ENCODE assay signal across 1 cellular context in the genomic region with DNA sequence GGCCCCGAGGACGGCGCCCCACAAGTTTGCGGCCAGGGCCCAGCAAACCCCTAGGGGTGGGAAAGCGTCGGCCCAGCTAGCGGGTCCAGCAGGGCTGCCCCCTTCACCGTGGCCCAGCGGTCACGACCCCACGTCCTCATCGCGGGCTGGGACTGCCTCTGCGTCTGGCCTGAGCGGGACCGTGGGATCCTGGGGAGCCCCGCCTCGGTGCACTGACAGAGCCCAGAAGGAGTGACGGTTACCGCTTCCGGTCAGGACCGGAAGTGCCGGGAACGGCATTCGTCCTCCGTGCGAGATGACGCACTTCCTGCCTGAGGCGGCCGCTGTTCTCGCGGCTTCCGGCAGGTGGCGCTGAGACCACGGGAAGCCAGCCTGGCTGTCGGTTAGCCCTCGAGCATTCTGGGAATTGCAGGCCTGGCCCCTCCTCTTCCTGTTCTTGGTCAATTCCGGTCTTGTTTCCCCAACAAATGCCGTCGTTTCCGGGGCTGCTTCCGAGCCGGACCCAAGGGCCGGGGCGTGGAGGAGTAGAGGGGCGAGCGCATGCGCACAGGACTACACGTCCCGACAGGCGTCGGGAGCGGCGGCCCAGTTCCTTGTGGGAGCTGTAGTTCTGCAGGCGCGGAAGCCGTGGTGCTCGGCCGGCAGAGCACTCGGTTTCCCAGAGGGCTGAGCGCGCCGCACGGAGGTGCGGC.
TF ChIP-seq lines count a peak whose summit lies in the region.

A gene (plus strand): TSS at position 682 of the 692 bp plus-strand sequence. CDS start 1,884 bp downstream, outside the sequence.

TF ChIP-seq in HepG2, 621 proteins besides CTCF, POLR2A, EP300 and RAD21 (continued from another document and continues in another):
- TF ChIP-seq, protein P1, sequence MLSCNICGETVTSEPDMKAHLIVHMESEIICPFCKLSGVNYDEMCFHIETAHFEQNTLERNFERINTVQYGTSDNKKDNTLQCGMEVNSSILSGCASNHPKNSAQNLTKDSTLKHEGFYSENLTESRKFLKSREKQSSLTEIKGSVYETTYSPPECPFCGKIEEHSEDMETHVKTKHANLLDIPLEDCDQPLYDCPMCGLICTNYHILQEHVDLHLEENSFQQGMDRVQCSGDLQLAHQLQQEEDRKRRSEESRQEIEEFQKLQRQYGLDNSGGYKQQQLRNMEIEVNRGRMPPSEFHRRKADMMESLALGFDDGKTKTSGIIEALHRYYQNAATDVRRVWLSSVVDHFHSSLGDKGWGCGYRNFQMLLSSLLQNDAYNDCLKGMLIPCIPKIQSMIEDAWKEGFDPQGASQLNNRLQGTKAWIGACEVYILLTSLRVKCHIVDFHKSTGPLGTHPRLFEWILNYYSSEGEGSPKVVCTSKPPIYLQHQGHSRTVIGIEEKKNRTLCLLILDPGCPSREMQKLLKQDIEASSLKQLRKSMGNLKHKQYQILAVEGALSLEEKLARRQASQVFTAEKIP (CRISPR knock-in tag; IDR thresholded peaks at IDR 0.05; ENCODE audit: borderline replicate concordance) = no peak
- TF ChIP-seq FLYWCH1 (CRISPR knock-in tag; IDR thresholded peaks at IDR 0.05) = no peak
- no peak for TF ChIP-seq SP1 (IDR thresholded peaks at IDR 0.05)
- TF ChIP-seq SP1 (CRISPR knock-in tag; IDR thresholded peaks at IDR 0.05) = peak; percentile 98
- TF ChIP-seq, protein P2, sequence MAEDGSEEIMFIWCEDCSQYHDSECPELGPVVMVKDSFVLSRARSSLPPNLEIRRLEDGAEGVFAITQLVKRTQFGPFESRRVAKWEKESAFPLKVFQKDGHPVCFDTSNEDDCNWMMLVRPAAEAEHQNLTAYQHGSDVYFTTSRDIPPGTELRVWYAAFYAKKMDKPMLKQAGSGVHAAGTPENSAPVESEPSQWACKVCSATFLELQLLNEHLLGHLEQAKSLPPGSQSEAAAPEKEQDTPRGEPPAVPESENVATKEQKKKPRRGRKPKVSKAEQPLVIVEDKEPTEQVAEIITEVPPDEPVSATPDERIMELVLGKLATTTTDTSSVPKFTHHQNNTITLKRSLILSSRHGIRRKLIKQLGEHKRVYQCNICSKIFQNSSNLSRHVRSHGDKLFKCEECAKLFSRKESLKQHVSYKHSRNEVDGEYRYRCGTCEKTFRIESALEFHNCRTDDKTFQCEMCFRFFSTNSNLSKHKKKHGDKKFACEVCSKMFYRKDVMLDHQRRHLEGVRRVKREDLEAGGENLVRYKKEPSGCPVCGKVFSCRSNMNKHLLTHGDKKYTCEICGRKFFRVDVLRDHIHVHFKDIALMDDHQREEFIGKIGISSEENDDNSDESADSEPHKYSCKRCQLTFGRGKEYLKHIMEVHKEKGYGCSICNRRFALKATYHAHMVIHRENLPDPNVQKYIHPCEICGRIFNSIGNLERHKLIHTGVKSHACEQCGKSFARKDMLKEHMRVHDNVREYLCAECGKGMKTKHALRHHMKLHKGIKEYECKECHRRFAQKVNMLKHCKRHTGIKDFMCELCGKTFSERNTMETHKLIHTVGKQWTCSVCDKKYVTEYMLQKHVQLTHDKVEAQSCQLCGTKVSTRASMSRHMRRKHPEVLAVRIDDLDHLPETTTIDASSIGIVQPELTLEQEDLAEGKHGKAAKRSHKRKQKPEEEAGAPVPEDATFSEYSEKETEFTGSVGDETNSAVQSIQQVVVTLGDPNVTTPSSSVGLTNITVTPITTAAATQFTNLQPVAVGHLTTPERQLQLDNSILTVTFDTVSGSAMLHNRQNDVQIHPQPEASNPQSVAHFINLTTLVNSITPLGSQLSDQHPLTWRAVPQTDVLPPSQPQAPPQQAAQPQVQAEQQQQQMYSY (CRISPR knock-in tag; IDR thresholded peaks at IDR 0.05) = 0 out of 2 replicates have a peak, but pooled peaks have one; percentile 32
- peak; percentile 77; the same call in 1 of the 2 replicates for TF ChIP-seq PCBP1 (IDR thresholded peaks at IDR 0.05; ENCODE audit: borderline replicate concordance, low read depth, low read length)
- TF ChIP-seq, protein P3, sequence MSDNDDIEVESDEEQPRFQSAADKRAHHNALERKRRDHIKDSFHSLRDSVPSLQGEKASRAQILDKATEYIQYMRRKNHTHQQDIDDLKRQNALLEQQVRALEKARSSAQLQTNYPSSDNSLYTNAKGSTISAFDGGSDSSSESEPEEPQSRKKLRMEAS (IDR thresholded peaks at IDR 0.05) = peak; percentile 84
- TF ChIP-seq ZNF263 (CRISPR knock-in tag; IDR thresholded peaks at IDR 0.05) = no peak
- TF ChIP-seq, protein P4, sequence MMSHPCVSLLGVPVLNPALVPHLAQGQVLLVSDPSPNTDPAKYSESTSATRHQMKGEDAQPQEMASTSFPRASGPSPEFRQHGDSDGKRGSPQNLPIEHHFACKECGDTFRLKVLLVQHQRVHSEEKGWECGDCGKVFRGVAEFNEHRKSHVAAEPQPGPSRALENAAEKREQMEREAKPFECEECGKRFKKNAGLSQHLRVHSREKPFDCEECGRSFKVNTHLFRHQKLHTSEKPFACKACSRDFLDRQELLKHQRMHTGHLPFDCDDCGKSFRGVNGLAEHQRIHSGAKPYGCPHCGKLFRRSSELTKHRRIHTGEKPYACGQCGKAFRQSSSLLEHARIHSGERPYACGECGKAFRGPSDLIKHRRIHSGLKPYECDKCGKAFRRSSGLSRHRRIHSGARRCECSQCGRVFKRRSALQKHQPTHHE (CRISPR knock-in tag; IDR thresholded peaks at IDR 0.05; ENCODE audit: borderline replicate concordance) = peak; percentile 62; the same call in 1 of the 2 replicates
- peak; percentile 60; the same call in 1 of the 2 replicates for TF ChIP-seq KDM5A (IDR thresholded peaks at IDR 0.05; ENCODE audit: borderline replicate concordance, low read length)
- TF ChIP-seq, protein P5, sequence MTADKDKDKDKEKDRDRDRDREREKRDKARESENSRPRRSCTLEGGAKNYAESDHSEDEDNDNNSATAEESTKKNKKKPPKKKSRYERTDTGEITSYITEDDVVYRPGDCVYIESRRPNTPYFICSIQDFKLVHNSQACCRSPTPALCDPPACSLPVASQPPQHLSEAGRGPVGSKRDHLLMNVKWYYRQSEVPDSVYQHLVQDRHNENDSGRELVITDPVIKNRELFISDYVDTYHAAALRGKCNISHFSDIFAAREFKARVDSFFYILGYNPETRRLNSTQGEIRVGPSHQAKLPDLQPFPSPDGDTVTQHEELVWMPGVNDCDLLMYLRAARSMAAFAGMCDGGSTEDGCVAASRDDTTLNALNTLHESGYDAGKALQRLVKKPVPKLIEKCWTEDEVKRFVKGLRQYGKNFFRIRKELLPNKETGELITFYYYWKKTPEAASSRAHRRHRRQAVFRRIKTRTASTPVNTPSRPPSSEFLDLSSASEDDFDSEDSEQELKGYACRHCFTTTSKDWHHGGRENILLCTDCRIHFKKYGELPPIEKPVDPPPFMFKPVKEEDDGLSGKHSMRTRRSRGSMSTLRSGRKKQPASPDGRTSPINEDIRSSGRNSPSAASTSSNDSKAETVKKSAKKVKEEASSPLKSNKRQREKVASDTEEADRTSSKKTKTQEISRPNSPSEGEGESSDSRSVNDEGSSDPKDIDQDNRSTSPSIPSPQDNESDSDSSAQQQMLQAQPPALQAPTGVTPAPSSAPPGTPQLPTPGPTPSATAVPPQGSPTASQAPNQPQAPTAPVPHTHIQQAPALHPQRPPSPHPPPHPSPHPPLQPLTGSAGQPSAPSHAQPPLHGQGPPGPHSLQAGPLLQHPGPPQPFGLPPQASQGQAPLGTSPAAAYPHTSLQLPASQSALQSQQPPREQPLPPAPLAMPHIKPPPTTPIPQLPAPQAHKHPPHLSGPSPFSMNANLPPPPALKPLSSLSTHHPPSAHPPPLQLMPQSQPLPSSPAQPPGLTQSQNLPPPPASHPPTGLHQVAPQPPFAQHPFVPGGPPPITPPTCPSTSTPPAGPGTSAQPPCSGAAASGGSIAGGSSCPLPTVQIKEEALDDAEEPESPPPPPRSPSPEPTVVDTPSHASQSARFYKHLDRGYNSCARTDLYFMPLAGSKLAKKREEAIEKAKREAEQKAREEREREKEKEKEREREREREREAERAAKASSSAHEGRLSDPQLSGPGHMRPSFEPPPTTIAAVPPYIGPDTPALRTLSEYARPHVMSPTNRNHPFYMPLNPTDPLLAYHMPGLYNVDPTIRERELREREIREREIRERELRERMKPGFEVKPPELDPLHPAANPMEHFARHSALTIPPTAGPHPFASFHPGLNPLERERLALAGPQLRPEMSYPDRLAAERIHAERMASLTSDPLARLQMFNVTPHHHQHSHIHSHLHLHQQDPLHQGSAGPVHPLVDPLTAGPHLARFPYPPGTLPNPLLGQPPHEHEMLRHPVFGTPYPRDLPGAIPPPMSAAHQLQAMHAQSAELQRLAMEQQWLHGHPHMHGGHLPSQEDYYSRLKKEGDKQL (CRISPR knock-in tag; IDR thresholded peaks at IDR 0.05; ENCODE audit: low read depth) = no peak; the same call in 1 of the 2 replicates
- TF ChIP-seq, protein P6, sequence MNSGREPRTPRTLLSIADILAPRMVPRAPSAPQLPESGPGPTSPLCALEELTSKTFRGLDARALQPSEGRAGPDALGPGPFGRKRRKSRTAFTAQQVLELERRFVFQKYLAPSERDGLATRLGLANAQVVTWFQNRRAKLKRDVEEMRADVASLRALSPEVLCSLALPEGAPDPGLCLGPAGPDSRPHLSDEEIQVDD (CRISPR knock-in tag; IDR thresholded peaks at IDR 0.05; ENCODE audit: borderline replicate concordance) = no peak
- TF ChIP-seq ZNF749 (CRISPR knock-in tag; IDR thresholded peaks at IDR 0.05; ENCODE audit: borderline replicate concordance) = peak; percentile 47; the same call in 1 of the 2 replicates
- no peak for TF ChIP-seq ZNF432 (CRISPR knock-in tag; IDR thresholded peaks at IDR 0.05; ENCODE audit: borderline replicate concordance)
- TF ChIP-seq TEAD3 (CRISPR knock-in tag; optimal IDR thresholded peaks at IDR 0.05; ENCODE audit: borderline replicate concordance) = peak; percentile 89
- no peak for TF ChIP-seq CC2D1A (CRISPR knock-in tag; IDR thresholded peaks at IDR 0.05)
- peak; percentile 86 for TF ChIP-seq NR2C2 (CRISPR knock-in tag; IDR thresholded peaks at IDR 0.05; ENCODE audit: borderline replicate concordance)
- TF ChIP-seq, protein P7, sequence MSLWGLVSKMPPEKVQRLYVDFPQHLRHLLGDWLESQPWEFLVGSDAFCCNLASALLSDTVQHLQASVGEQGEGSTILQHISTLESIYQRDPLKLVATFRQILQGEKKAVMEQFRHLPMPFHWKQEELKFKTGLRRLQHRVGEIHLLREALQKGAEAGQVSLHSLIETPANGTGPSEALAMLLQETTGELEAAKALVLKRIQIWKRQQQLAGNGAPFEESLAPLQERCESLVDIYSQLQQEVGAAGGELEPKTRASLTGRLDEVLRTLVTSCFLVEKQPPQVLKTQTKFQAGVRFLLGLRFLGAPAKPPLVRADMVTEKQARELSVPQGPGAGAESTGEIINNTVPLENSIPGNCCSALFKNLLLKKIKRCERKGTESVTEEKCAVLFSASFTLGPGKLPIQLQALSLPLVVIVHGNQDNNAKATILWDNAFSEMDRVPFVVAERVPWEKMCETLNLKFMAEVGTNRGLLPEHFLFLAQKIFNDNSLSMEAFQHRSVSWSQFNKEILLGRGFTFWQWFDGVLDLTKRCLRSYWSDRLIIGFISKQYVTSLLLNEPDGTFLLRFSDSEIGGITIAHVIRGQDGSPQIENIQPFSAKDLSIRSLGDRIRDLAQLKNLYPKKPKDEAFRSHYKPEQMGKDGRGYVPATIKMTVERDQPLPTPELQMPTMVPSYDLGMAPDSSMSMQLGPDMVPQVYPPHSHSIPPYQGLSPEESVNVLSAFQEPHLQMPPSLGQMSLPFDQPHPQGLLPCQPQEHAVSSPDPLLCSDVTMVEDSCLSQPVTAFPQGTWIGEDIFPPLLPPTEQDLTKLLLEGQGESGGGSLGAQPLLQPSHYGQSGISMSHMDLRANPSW (CRISPR knock-in tag; IDR thresholded peaks at IDR 0.05; ENCODE audit: borderline replicate concordance) = peak; percentile 83; the same call in 1 of the 2 replicates
- peak; percentile 6; the same call in 1 of the 2 replicates for TF ChIP-seq ZSCAN9 (CRISPR knock-in tag; IDR thresholded peaks at IDR 0.05; ENCODE audit: borderline replicate concordance)
- no peak for TF ChIP-seq REXO4 (CRISPR knock-in tag; IDR thresholded peaks at IDR 0.05; ENCODE audit: borderline replicate concordance)
- TF ChIP-seq, protein P8, sequence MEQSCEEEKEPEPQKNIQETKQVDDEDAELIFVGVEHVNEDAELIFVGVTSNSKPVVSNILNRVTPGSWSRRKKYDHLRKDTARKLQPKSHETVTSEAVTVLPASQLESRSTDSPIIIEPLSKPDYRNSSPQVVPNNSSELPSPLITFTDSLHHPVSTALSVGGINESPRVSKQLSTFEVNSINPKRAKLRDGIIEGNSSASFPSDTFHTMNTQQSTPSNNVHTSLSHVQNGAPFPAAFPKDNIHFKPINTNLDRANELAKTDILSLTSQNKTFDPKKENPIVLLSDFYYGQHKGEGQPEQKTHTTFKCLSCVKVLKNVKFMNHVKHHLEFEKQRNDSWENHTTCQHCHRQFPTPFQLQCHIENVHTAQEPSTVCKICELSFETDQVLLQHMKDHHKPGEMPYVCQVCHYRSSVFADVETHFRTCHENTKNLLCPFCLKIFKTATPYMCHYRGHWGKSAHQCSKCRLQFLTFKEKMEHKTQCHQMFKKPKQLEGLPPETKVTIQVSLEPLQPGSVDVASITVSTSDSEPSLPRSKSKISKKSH (CRISPR knock-in tag; IDR thresholded peaks at IDR 0.05; ENCODE audit: borderline replicate concordance) = 0 out of 2 replicates have a peak, but pooled peaks have one; percentile 72
- TF ChIP-seq ZNF605 (CRISPR knock-in tag; IDR thresholded peaks at IDR 0.05) = peak; percentile 88
- no peak for TF ChIP-seq HOXA7 (CRISPR knock-in tag; IDR thresholded peaks at IDR 0.05)
- no peak for TF ChIP-seq ZNF180 (CRISPR knock-in tag; IDR thresholded peaks at IDR 0.05; ENCODE audit: borderline replicate concordance, low read depth)
- TF ChIP-seq, protein P9, sequence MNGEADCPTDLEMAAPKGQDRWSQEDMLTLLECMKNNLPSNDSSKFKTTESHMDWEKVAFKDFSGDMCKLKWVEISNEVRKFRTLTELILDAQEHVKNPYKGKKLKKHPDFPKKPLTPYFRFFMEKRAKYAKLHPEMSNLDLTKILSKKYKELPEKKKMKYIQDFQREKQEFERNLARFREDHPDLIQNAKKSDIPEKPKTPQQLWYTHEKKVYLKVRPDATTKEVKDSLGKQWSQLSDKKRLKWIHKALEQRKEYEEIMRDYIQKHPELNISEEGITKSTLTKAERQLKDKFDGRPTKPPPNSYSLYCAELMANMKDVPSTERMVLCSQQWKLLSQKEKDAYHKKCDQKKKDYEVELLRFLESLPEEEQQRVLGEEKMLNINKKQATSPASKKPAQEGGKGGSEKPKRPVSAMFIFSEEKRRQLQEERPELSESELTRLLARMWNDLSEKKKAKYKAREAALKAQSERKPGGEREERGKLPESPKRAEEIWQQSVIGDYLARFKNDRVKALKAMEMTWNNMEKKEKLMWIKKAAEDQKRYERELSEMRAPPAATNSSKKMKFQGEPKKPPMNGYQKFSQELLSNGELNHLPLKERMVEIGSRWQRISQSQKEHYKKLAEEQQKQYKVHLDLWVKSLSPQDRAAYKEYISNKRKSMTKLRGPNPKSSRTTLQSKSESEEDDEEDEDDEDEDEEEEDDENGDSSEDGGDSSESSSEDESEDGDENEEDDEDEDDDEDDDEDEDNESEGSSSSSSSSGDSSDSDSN (CRISPR knock-in tag; IDR thresholded peaks at IDR 0.05) = peak; percentile 92
- no peak for TF ChIP-seq PTBP1 (IDR thresholded peaks at IDR 0.05; ENCODE audit: low read depth, low read length, poor library complexity, severe bottlenecking)
- TF ChIP-seq, protein P10, sequence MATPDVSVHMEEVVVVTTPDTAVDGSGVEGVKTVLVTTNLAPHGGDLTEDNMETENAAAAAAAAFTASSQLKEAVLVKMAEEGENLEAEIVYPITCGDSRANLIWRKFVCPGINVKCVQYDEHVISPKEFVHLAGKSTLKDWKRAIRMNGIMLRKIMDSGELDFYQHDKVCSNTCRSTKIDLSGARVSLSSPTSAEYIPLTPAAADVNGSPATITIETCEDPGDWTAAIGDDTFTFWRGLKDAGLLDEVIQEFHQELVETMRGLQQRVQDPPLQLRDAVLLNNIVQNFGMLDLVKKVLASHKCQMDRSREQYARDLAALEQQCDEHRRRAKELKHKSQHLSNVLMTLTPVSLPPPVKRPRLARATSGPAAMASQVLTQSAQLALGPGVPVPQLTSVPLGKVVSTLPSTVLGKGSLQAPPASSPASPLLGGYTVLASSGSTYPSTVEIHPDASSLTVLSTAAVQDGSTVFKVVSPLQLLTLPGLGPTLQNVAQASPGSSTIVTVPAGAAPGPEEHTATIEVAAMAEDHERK (CRISPR knock-in tag; IDR thresholded peaks at IDR 0.05; ENCODE audit: low read depth) = peak; percentile 86
- TF ChIP-seq ATRX (CRISPR knock-in tag; IDR thresholded peaks at IDR 0.05; ENCODE audit: borderline replicate concordance) = no peak
